2 cellular contexts compared by ENCODE assay signal in the genomic region with DNA sequence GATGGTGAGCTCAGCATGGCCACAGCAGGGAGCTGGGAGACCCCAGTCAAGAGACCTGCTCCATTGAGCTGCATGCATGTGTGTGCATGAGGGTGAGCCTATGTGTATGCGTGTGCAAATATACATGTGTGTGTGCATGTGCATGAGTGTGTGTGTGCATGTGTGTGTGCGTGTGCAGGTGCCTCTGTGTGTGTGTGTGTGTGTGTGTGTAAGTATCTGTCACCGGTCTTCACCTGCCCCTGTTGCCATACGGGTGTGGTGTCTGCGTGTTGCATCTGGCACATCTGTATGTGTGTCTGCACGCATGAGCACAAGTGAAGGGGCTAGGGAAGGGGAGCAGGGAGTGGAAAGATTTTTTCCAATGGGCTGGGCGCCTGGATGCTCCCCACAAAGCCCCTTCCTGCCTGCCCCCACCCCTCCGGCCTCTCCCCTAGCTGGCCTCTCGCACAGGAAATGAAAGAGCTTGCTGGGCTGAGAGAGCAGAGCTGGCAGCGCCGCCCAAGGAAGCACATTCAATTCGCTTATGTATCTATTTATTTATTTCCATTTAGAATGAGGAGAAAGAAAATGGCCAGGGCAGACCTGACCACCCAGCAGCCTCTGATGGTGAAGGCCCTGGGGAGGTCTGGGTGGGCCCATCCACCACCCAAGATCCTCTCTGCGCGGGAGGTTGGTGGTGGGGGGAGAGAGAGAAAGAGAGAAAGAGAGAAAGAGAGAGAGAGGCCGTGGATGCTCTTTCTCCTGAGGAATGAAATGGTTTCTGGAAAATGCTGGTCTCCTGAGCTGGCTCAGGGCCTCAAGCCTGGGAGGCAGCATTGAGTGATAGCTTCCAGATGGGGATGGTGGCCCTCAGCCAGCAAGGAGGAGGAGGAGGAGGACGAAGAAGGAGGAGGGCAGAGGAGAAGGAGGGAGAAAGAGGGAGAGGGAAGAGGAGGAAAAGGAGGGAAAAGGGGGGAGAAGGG.
TF ChIP-seq lines count a peak whose summit lies in the region.

No MANE protein-coding gene starts in this region.

TF ChIP-seq in GM12878, 131 proteins besides CTCF, POLR2A, EP300 and RAD21:
- no peak for TF ChIP-seq FOXK2 (IDR thresholded peaks at IDR 0.05)
- TF ChIP-seq GATAD2B (conservative IDR thresholded peaks at IDR 0.05; ENCODE audit: low read depth), result no peak
- TF ChIP-seq MXI1 (IDR thresholded peaks at IDR 0.05; ENCODE audit: low read depth, low read length), result no peak
- TF ChIP-seq, protein P1, sequence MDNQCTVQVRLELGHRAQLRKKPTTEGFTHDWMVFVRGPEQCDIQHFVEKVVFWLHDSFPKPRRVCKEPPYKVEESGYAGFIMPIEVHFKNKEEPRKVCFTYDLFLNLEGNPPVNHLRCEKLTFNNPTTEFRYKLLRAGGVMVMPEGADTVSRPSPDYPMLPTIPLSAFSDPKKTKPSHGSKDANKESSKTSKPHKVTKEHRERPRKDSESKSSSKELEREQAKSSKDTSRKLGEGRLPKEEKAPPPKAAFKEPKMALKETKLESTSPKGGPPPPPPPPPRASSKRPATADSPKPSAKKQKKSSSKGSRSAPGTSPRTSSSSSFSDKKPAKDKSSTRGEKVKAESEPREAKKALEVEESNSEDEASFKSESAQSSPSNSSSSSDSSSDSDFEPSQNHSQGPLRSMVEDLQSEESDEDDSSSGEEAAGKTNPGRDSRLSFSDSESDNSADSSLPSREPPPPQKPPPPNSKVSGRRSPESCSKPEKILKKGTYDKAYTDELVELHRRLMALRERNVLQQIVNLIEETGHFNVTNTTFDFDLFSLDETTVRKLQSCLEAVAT (IDR thresholded peaks at IDR 0.05), result no peak
- TF ChIP-seq EED (IDR thresholded peaks at IDR 0.05; ENCODE audit: low read depth), result no peak
- TF ChIP-seq LARP7 (IDR thresholded peaks at IDR 0.05), result no peak
- TF ChIP-seq, protein P2, sequence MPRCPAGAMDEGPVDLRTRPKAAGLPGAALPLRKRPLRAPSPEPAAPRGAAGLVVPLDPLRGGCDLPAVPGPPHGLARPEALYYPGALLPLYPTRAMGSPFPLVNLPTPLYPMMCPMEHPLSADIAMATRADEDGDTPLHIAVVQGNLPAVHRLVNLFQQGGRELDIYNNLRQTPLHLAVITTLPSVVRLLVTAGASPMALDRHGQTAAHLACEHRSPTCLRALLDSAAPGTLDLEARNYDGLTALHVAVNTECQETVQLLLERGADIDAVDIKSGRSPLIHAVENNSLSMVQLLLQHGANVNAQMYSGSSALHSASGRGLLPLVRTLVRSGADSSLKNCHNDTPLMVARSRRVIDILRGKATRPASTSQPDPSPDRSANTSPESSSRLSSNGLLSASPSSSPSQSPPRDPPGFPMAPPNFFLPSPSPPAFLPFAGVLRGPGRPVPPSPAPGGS (IDR thresholded peaks at IDR 0.05; ENCODE audit: borderline replicate concordance, insufficient read depth, low read depth, low read length, poor library complexity, severe bottlenecking), result peak; percentile 84
- no peak for TF ChIP-seq SMARCA5 (IDR thresholded peaks at IDR 0.05)

TF ChIP-seq in liver, 16 proteins besides CTCF, POLR2A, EP300 and RAD21:
- no peak for TF ChIP-seq FOXA2 (IDR thresholded peaks at IDR 0.05)
- TF ChIP-seq FOXA1 (IDR thresholded peaks at IDR 0.05), result no peak
- no peak for TF ChIP-seq EGR1 (IDR thresholded peaks at IDR 0.05; ENCODE audit: low read depth in 2 of 2)
- no peak for TF ChIP-seq YY1 (IDR thresholded peaks at IDR 0.05)
- TF ChIP-seq, protein P3, sequence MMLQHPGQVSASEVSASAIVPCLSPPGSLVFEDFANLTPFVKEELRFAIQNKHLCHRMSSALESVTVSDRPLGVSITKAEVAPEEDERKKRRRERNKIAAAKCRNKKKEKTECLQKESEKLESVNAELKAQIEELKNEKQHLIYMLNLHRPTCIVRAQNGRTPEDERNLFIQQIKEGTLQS (IDR thresholded peaks at IDR 0.05), result no peak
- TF ChIP-seq, protein P4, sequence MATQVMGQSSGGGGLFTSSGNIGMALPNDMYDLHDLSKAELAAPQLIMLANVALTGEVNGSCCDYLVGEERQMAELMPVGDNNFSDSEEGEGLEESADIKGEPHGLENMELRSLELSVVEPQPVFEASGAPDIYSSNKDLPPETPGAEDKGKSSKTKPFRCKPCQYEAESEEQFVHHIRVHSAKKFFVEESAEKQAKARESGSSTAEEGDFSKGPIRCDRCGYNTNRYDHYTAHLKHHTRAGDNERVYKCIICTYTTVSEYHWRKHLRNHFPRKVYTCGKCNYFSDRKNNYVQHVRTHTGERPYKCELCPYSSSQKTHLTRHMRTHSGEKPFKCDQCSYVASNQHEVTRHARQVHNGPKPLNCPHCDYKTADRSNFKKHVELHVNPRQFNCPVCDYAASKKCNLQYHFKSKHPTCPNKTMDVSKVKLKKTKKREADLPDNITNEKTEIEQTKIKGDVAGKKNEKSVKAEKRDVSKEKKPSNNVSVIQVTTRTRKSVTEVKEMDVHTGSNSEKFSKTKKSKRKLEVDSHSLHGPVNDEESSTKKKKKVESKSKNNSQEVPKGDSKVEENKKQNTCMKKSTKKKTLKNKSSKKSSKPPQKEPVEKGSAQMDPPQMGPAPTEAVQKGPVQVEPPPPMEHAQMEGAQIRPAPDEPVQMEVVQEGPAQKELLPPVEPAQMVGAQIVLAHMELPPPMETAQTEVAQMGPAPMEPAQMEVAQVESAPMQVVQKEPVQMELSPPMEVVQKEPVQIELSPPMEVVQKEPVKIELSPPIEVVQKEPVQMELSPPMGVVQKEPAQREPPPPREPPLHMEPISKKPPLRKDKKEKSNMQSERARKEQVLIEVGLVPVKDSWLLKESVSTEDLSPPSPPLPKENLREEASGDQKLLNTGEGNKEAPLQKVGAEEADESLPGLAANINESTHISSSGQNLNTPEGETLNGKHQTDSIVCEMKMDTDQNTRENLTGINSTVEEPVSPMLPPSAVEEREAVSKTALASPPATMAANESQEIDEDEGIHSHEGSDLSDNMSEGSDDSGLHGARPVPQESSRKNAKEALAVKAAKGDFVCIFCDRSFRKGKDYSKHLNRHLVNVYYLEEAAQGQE (IDR thresholded peaks at IDR 0.05), result no peak
- TF ChIP-seq SP1 (IDR thresholded peaks at IDR 0.05), result no peak
- TF ChIP-seq NR2F2 (IDR thresholded peaks at IDR 0.05), result no peak
- TF ChIP-seq HNF4G (IDR thresholded peaks at IDR 0.05), result no peak
